24 cellular contexts compared by ENCODE assay signal in the genomic region with DNA sequence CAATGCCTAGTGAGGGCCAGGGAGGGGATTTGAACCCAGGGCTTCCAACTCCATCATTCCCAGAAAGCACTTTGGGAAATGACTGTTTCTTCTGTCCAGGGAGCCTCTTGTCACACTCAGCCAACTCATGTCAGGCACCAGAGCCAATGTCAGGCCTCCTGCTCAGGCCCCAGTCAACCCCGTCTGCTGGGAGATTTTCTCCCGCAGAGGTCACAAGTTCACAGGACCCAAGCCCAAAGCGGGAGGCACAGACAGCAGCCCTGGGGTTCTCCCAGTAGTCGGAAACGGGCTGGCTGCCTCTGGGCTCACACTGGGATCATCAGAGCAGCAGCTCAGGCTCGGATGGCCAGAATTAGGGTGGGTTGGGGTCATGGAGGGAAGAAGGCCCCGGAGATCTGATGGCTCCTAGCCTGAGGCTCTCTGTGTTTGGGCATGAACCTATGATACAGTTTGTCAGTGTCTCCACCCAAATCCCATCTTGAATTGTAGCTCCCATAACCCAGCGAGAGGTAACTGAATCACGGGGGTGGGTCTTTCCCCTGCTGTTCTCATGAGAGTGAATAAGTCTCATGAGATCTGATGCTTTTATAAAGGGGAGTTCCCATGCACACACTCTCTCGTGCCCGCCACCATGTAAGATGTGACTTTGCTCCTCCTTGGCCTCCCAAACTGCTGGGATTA.
A peak's percentile ranks its signal among the peaks of the same experiment; 100 is the strongest.
DNase-seq lines count a peak whose midpoint lies in the region; ATAC-seq, FAIRE-seq and TF ChIP-seq lines count a peak whose summit lies in the region.
"Had no signal": no experiment of that assay in that cellular context is flagged by ENCODE, and none has a peak within 500 bp of the region (broad histone marks: within the 10 kb centered on the region; RNA-seq: fewer than 3 reads in every experiment).

No MANE protein-coding gene starts in this region.

- no TSS peak for BruUV-seq in HepG2 (replicated peaks; lab: Mats Ljungman, UMichigan)

- H2BK15ac ChIP-seq in mesenchymal stem cell (ENCODE audit: low read depth, poor library complexity, severe bottlenecking), result no peak overlapping the region

- H3K23ac ChIP-seq in mesenchymal stem cell (ENCODE audit: low read length in 2 of 2), result no peak overlapping the region

- TF ChIP-seq RAD21 in HepG2 (CRISPR knock-in tag; IDR thresholded peaks at IDR 0.05), result no peak

- no peak overlapping the region for H3K18ac ChIP-seq in mesenchymal stem cell (ENCODE audit: low read depth in 1 of 2, low read length in 2 of 2)

- H3K4me2 ChIP-seq in HepG2 (ENCODE audit: low read depth, low read length) (peak overlapping the region; percentile 56), mesenchymal stem cell (ENCODE audit: low read length, poor library complexity, severe bottlenecking) (no peak overlapping the region)

- FAIRE-seq in HepG2 (lab: Jason Lieb, UNC), result no peak

- H2BK120ac ChIP-seq in mesenchymal stem cell (ENCODE audit: low read depth, low read length), result no peak overlapping the region

- no peak overlapping the region for H3K27ac ChIP-seq in HepG2 (ENCODE audit: extremely low read length, insufficient read depth, low read length)
- H3K27ac ChIP-seq in right lobe of liver, result no peak overlapping the region
- no peak overlapping the region for H3K27ac ChIP-seq in mesenchymal stem cell (ENCODE audit: low read length, poor library complexity, severe bottlenecking)
- no peak overlapping the region for H3K27ac ChIP-seq in naive thymus-derived CD4-positive, alpha-beta T cell (ENCODE audit: low read depth, low read length)
- H3K27ac ChIP-seq: SJCRH30 had no signal

- H3K9me3 ChIP-seq in HepG2 (ENCODE audit: low read length) (no peaks in the 10 kb centered on the region), right lobe of liver (no peaks in the 10 kb centered on the region), mesenchymal stem cell (ENCODE audit: control insufficient read depth, low read length) (no peaks in the 10 kb centered on the region)
- H3K9me3 ChIP-seq in naive thymus-derived CD4-positive, alpha-beta T cell (ENCODE audit: control insufficient read depth in 2 of 3, low read length in 3 of 3), result no peaks in the 10 kb centered on the region
- H3K9me3 ChIP-seq: HAP-1, SJCRH30 had no signal

- H3K4ac ChIP-seq in mesenchymal stem cell (ENCODE audit: low read depth in 1 of 2, low read length in 2 of 2), result no peak overlapping the region

- TF ChIP-seq POLR2A in HepG2 (IDR thresholded peaks at IDR 0.05; ENCODE audit: insufficient read depth in 1 of 2, low read depth in 2 of 2, low read length in 2 of 2) (no peak), right lobe of liver (IDR thresholded peaks at IDR 0.05) (no peak)

- peak overlapping the region; percentile 12; the same call in 1 of the 2 replicates for H3K9ac ChIP-seq in HepG2 (ENCODE audit: insufficient read depth, low read depth, low read length)
- H3K9ac ChIP-seq in mesenchymal stem cell (ENCODE audit: low read length), result no peak overlapping the region

- no peaks in the 10 kb centered on the region for H3K27me3 ChIP-seq in HepG2 (ENCODE audit: control insufficient read depth in 1 of 2, insufficient read depth in 2 of 2, low read length in 2 of 2)
- H3K27me3 ChIP-seq in right lobe of liver, result no peaks in the 10 kb centered on the region
- H3K27me3 ChIP-seq in mesenchymal stem cell (ENCODE audit: control insufficient read depth in 1 of 2, insufficient read depth in 1 of 2, low read length in 2 of 2), result no peaks in the 10 kb centered on the region
- H3K27me3 ChIP-seq in naive thymus-derived CD4-positive, alpha-beta T cell (ENCODE audit: control insufficient read depth in 2 of 2, insufficient read depth in 2 of 2, low read length in 2 of 2), result no peaks in the 10 kb centered on the region
- H3K27me3 ChIP-seq: SJCRH30 had no signal

- H2BK12ac ChIP-seq in mesenchymal stem cell (ENCODE audit: low read length in 2 of 2), result no peak overlapping the region

- H3K36me3 ChIP-seq in HepG2 (replicated peaks in 1 of 2; ENCODE audit: control insufficient read depth in 1 of 2, insufficient read depth in 2 of 2, low read length in 2 of 2) (no peaks in the 10 kb centered on the region), right lobe of liver (no peaks in the 10 kb centered on the region), mesenchymal stem cell (ENCODE audit: control insufficient read depth in 1 of 2, insufficient read depth in 2 of 2, low read depth in 1 of 2, low read length in 2 of 2) (peaks cover 0 to 3% of the 10 kb centered on the region in 2 experiments)
- H3K36me3 ChIP-seq in naive thymus-derived CD4-positive, alpha-beta T cell (ENCODE audit: control insufficient read depth in 2 of 3, insufficient read depth in 3 of 3, low read length in 3 of 3), result no peaks in the 10 kb centered on the region
- H3K36me3 ChIP-seq: HAP-1, SJCRH30 had no signal

- no peak overlapping the region for H3K14ac ChIP-seq in mesenchymal stem cell (ENCODE audit: low read length in 2 of 2)

- POLR2A ChIA-PET in HepG2 (lab: Yijun Ruan, JAX) (no interaction called here), activated B cell treated with CpG ODN at 0.5 μM for 24 hours (lab: Charles Lee) (interaction anchor here (0.6 to 1.5 kb wide), 2 partner anchors 20 to 63 kb away, joined by 7 to 9 read pairs; no protein-coding TSS in a partner anchor)
- POLR2A ChIA-PET in naive thymus-derived CD4-positive, alpha-beta T cell (lab: Charles Lee), result no interaction called here

- H3K27ac Mint-ChIP-seq in activated B cell treated with CpG ODN at 0.5 μM for 24 hours (no peak overlapping the region), progenitor cell of endocrine pancreas (no peak overlapping the region)
- peak overlapping the region in 2 of 9 donors; percentile 20 to 77 for H3K27ac Mint-ChIP-seq in naive thymus-derived CD4-positive, alpha-beta T cell
- H3K27ac Mint-ChIP-seq: CD4-positive, alpha-beta memory T cell had no signal

- CTCF ChIA-PET in HepG2 (lab: Yijun Ruan, JAX; ENCODE audit: low intra/inter-chr PET ratio, low total read pairs) (no interaction called here), activated B cell treated with CpG ODN at 0.5 μM for 24 hours (lab: Charles Lee) (no interaction called here)
- CTCF ChIA-PET in naive thymus-derived CD4-positive, alpha-beta T cell (lab: Charles Lee), result no interaction called here

- TF ChIP-seq EP300 in HepG2 (IDR thresholded peaks at IDR 0.05; ENCODE audit: low read depth in 2 of 2, low read length in 2 of 2), result no peak
- TF ChIP-seq EP300 in HepG2 (CRISPR knock-in tag; IDR thresholded peaks at IDR 0.05; ENCODE audit: borderline replicate concordance), result no peak

- no peaks in the 10 kb centered on the region for H3K79me2 ChIP-seq in HepG2 (ENCODE audit: insufficient read depth, low read length)

- peak; percentile 28 for ATAC-seq in HepG2
- ATAC-seq in right lobe of liver, result no peak
- peak; percentile 58 for ATAC-seq in activated B cell treated with CpG ODN at 0.5 μM for 24 hours (ENCODE audit: low read depth)
- no peak for ATAC-seq in naive thymus-derived CD4-positive, alpha-beta T cell
- no peak for ATAC-seq in HG03521 (IDR thresholded peaks at IDR 0.05; ENCODE audit: unreplicated experiment)
- ATAC-seq: Right ventricle myocardium inferior had no signal

- WGBS in HepG2 (ENCODE audit: low lambda C conversion rate), result 33% methylated on average over 11 of the region's 11 CpGs
- 95% methylated on average over 4 of the region's 11 CpGs for WGBS in right lobe of liver (ENCODE audit: insufficient coverage, low coverage, low lambda C conversion rate, missing lambda C conversion rate)
- WGBS in mesenchymal stem cell, result 85% methylated on average over 11 of the region's 11 CpGs

- no peak overlapping the region for H4K91ac ChIP-seq in mesenchymal stem cell (ENCODE audit: low read length)

- H3K79me1 ChIP-seq in mesenchymal stem cell (replicated peaks; ENCODE audit: low read length, poor library complexity, severe bottlenecking), result no peaks in the 10 kb centered on the region

- no peaks in the 10 kb centered on the region for H3K9me3 Mint-ChIP-seq in activated B cell treated with CpG ODN at 0.5 μM for 24 hours
- no peaks in the 10 kb centered on the region for H3K9me3 Mint-ChIP-seq in naive thymus-derived CD4-positive, alpha-beta T cell
- H3K9me3 Mint-ChIP-seq in progenitor cell of endocrine pancreas (ENCODE audit: low read depth), result no peaks in the 10 kb centered on the region
- H3K9me3 Mint-ChIP-seq: CD4-positive, alpha-beta memory T cell had no signal

- H3K4me1 Mint-ChIP-seq in activated B cell treated with CpG ODN at 0.5 μM for 24 hours (peaks cover 9% of the 10 kb centered on the region), progenitor cell of endocrine pancreas (ENCODE audit: low read depth) (no peaks in the 10 kb centered on the region)
- peaks cover 0 to 4% (median 3%) of the 10 kb centered on the region in 7 donors for H3K4me1 Mint-ChIP-seq in naive thymus-derived CD4-positive, alpha-beta T cell

- no peak for TF ChIP-seq CTCF in HepG2 (CRISPR knock-in tag; IDR thresholded peaks at IDR 0.05)
- no peak for TF ChIP-seq CTCF in right lobe of liver (IDR thresholded peaks at IDR 0.05)
- TF ChIP-seq CTCF in activated B cell treated with CpG ODN at 0.5 μM for 24 hours (IDR thresholded peaks at IDR 0.05), result no peak
- TF ChIP-seq CTCF in progenitor cell of endocrine pancreas (IDR thresholded peaks at IDR 0.05; ENCODE audit: unreplicated experiment), result no peak

- H2AK5ac ChIP-seq in mesenchymal stem cell (ENCODE audit: low read length, severe bottlenecking), result peak overlapping the region; percentile 16

- H3K4me3 ChIP-seq in HepG2 (replicated peaks in 1 of 3; ENCODE audit: insufficient read depth in 1 of 3, low read depth in 2 of 3, low read length in 3 of 3), result peak overlapping the region in 1 of 3 experiments; percentile 30; a peak in 1 of 6 replicates
- no peak overlapping the region for H3K4me3 ChIP-seq in right lobe of liver
- no peak overlapping the region for H3K4me3 ChIP-seq in mesenchymal stem cell (ENCODE audit: insufficient read depth in 1 of 2, low read depth in 1 of 2, low read length in 2 of 2)
- H3K4me3 ChIP-seq in naive thymus-derived CD4-positive, alpha-beta T cell (ENCODE audit: low read length), result no peak overlapping the region
- H3K4me3 ChIP-seq: HAP-1, SJCRH30 had no signal

- DNase-seq in HepG2 (ENCODE audit: low spot score), result no peak
- no peak for DNase-seq in right lobe of liver
- DNase-seq in activated B cell treated with CpG ODN at 0.5 μM for 24 hours, result no peak
- DNase-seq in mesenchymal stem cell, result no peak
- no peak for DNase-seq in naive thymus-derived CD4-positive, alpha-beta T cell
- DNase-seq in progenitor cell of endocrine pancreas (ENCODE audit: low spot score, unreplicated experiment), result no peak
- no peak for DNase-seq in nucleus accumbens (lab: John Stamatoyannopoulos, UW)
- DNase-seq: C1 segment of cervical spinal cord; CD4-positive, alpha-beta memory T cell; COR-L47; DMS53; GOT3; Karpas-422; NCI-H1092; NCI-H1417 treated with DMSO at 0.1 percent for 48 hours; NCI-H1694 treated with DMSO at 0.1 percent for 48 hours; NCI-H2081; NCI-H345; NCI-H524; NCI-H748 treated with DMSO at 0.1 percent for 48 hours; SJCRH30 had no signal

- in situ Hi-C loops in HepG2 (cut with HindIII; ENCODE audit: extremely low pct_ligation_motif_present, low pct_unique_long_range_greater_than_20kb), result no loop called here

- no peaks in the 10 kb centered on the region for H3K27me3 Mint-ChIP-seq in activated B cell treated with CpG ODN at 0.5 μM for 24 hours
- H3K27me3 Mint-ChIP-seq in naive thymus-derived CD4-positive, alpha-beta T cell, result no peaks in the 10 kb centered on the region
- H3K27me3 Mint-ChIP-seq in progenitor cell of endocrine pancreas, result no peaks in the 10 kb centered on the region
- H3K27me3 Mint-ChIP-seq: CD4-positive, alpha-beta memory T cell had no signal

- no peak overlapping the region for H2BK5ac ChIP-seq in mesenchymal stem cell (ENCODE audit: low read depth, low read length, poor library complexity, severe bottlenecking)

- H2AFZ ChIP-seq in HepG2 (ENCODE audit: low read length), result no peak overlapping the region
- no peak overlapping the region for H2AFZ ChIP-seq in mesenchymal stem cell (ENCODE audit: low read depth, low read length)

- intact Hi-C loops in HepG2 (cut with micrococcal nuclease; ENCODE audit: unreplicated experiment), result loop anchor here (5.0 kb wide), 1 partner anchor 153 kb away; no protein-coding TSS in a partner anchor
- intact Hi-C loops in right lobe of liver (cut with DNase I), result no loop called here
- intact Hi-C loops in activated B cell treated with CpG ODN at 0.5 μM for 24 hours (cut with micrococcal nuclease), result loop anchor here (2.0 kb wide), 1 partner anchor 20 kb away; no protein-coding TSS in a partner anchor
- intact Hi-C loops in naive thymus-derived CD4-positive, alpha-beta T cell (cut with micrococcal nuclease), result no loop called here

- H3K36me3 Mint-ChIP-seq in activated B cell treated with CpG ODN at 0.5 μM for 24 hours (ENCODE audit: low read depth) (no peaks in the 10 kb centered on the region), progenitor cell of endocrine pancreas (ENCODE audit: insufficient read depth) (no peaks in the 10 kb centered on the region)
- no peaks in the 10 kb centered on the region for H3K36me3 Mint-ChIP-seq in naive thymus-derived CD4-positive, alpha-beta T cell
- H3K36me3 Mint-ChIP-seq: CD4-positive, alpha-beta memory T cell had no signal

- no peaks in the 10 kb centered on the region for H4K20me1 ChIP-seq in HepG2 (ENCODE audit: insufficient read depth, low read length)

- H3K4me3 Mint-ChIP-seq in activated B cell treated with CpG ODN at 0.5 μM for 24 hours (no peak overlapping the region), progenitor cell of endocrine pancreas (ENCODE audit: low read depth) (no peak overlapping the region)
- no peak overlapping the region for H3K4me3 Mint-ChIP-seq in naive thymus-derived CD4-positive, alpha-beta T cell
- H3K4me3 Mint-ChIP-seq: CD4-positive, alpha-beta memory T cell had no signal

- H3K4me1 ChIP-seq in HepG2 (ENCODE audit: insufficient read depth, low read length), result peaks cover 88% of the 10 kb centered on the region
- no peaks in the 10 kb centered on the region for H3K4me1 ChIP-seq in right lobe of liver
- peaks cover 19% of the 10 kb centered on the region for H3K4me1 ChIP-seq in mesenchymal stem cell (ENCODE audit: control insufficient read depth, insufficient read depth, low read depth, low read length)
- no peaks in the 10 kb centered on the region for H3K4me1 ChIP-seq in naive thymus-derived CD4-positive, alpha-beta T cell (ENCODE audit: control insufficient read depth in 2 of 2, insufficient read depth in 2 of 2, low read length in 2 of 2)
- H3K4me1 ChIP-seq: HAP-1 had no signal

- H4K8ac ChIP-seq in mesenchymal stem cell (ENCODE audit: low read length), result no peak overlapping the region

Comparison
In these comparisons a context has a peak if more than half of its experiments do, and no peak if none do; other contexts are left out.
1. ATAC-seq: peak in HepG2 (single experiment) and activated B cell treated with CpG ODN at 0.5 μM for 24 hours (single experiment); none in right lobe of liver (0 of 4), naive thymus-derived CD4-positive, alpha-beta T cell (single experiment) and HG03521 (single experiment).
2. intact Hi-C loops: an anchor here in HepG2 (5.0 kb wide) and activated B cell treated with CpG ODN at 0.5 μM for 24 hours (2.0 kb wide); none called in right lobe of liver and naive thymus-derived CD4-positive, alpha-beta T cell.